29 cellular contexts compared by ENCODE assay signal in genomic region chr14:104644236-104644635, GRCh38. TPM values are rescaled to one million over a fixed set of nuclear protein-coding genes. Genes with fewer than 3 reads are reported as not detected.
"Had no signal": no experiment of that assay in that cellular context is flagged by ENCODE, and none has a peak within 500 bp of the region (broad histone marks: within the 10 kb centered on the region; RNA-seq: fewer than 3 reads in every experiment).

No MANE protein-coding gene starts in this region.

- H3K9me3 ChIP-seq: SK-N-SH had no signal

- H3K27me3 ChIP-seq: brain microvascular endothelial cell, SJSA1 had no signal

- H3K27me3 Mint-ChIP-seq: activated naive CD8-positive, alpha-beta T cell had no signal

- H3K4me3 ChIP-seq: SJSA1 had no signal

- H3K27ac ChIP-seq: brain microvascular endothelial cell, KMS-11, SJSA1 had no signal

- H3K36me3 ChIP-seq: brain microvascular endothelial cell, SJSA1 had no signal

- H3K9ac ChIP-seq: KMS-11, SK-N-SH had no signal

- ATAC-seq: activated CD8-positive, alpha-beta T cell treated with anti-CD3 and anti-CD28 coated beads, Interleukin-2, amount 10 ng/mL, durations not matched to agents 7 days and 5 days; activated naive CD8-positive, alpha-beta T cell treated with anti-CD3 and anti-CD28 coated beads, Interleukin-2, amount 50 U/mL, for 24 hours; activated T-cell treated with anti-CD3 and anti-CD28 coated beads, Interleukin-2, amount 50 U/mL, for 4 hours; Panc1 had no signal

- H3K9me3 Mint-ChIP-seq: activated naive CD8-positive, alpha-beta T cell treated with anti-CD3 and anti-CD28 coated beads, Interleukin-2, amount 50 U/mL, for 24 hours had no signal

- H3K36me3 Mint-ChIP-seq: activated naive CD4-positive, alpha-beta T cell treated with anti-CD3 and anti-CD28 coated beads, Interleukin-2, amount 10 ng/mL, durations not matched to agents 7 days and 5 days; activated naive CD8-positive, alpha-beta T cell had no signal

- H3K4me1 Mint-ChIP-seq: activated CD4-positive, alpha-beta T cell treated with anti-CD3 and anti-CD28 coated beads, Interleukin-2, amount 10 ng/mL, durations not matched to agents 24 days and 14 days had no signal

- DNase-seq: activated CD4-positive, alpha-beta T cell treated with anti-CD3 and anti-CD28 coated beads, Interleukin-2, amount 10 ng/mL, durations not matched to agents 24 days and 14 days; activated CD4-positive, alpha-beta T cell treated with anti-CD3 and anti-CD28 coated beads, Interleukin-2, amount 50 U/mL, for 4 hours; activated CD8-positive, alpha-beta memory T cell treated with anti-CD3 and anti-CD28 coated beads, Interleukin-2, amount 50 U/mL, for 4 hours; activated CD8-positive, alpha-beta T cell treated with anti-CD3 and anti-CD28 coated beads, Interleukin-2, amount 10 ng/mL, durations not matched to agents 7 days and 5 days; activated effector memory CD4-positive, alpha-beta T cell treated with Interleukin-2 at 50 U/mL for 16 hours; activated naive CD4-positive, alpha-beta T cell treated with anti-CD3 and anti-CD28 coated beads, Interleukin-2, amount 10 ng/mL, durations not matched to agents 7 days and 5 days; activated naive CD8-positive, alpha-beta T cell treated with anti-CD3 and anti-CD28 coated beads, Interleukin-2, amount 50 U/mL, for 24 hours; activated T-cell treated with anti-CD3 and anti-CD28 coated beads for 4 hours; activated T-cell treated with anti-CD3 and anti-CD28 coated beads, Interleukin-2, amount 50 U/mL, for 4 hours; anterior cingulate cortex; brain microvascular endothelial cell; MM.1S; MV-4-11; NCI-H1092; NCI-H1436 treated with DMSO at 0.1 percent for 48 hours; NCI-H1694 treated with DMSO at 0.1 percent for 48 hours; NCI-H2029; NCI-H345; NCI-H524 treated with DMSO at 0.1 percent for 48 hours; SHP77 treated with DMSO at 0.1 percent for 48 hours; SK-N-SH had no signal

- H3K27ac Mint-ChIP-seq: activated CD4-positive, alpha-beta T cell treated with anti-CD3 and anti-CD28 coated beads, Interleukin-2, amount 10 ng/mL, durations not matched to agents 24 days and 14 days; activated CD8-positive, alpha-beta T cell treated with anti-CD3 and anti-CD28 coated beads, Interleukin-2, amount 10 ng/mL, durations not matched to agents 7 days and 5 days; activated naive CD4-positive, alpha-beta T cell treated with anti-CD3 and anti-CD28 coated beads, Interleukin-2, amount 10 ng/mL, durations not matched to agents 7 days and 5 days; activated naive CD8-positive, alpha-beta T cell; activated naive CD8-positive, alpha-beta T cell treated with anti-CD3 and anti-CD28 coated beads, Interleukin-2, amount 50 U/mL, for 24 hours; T-helper 1 cell treated with Interleukin-12 subunit alpha and Interleukin-12 subunit beta and Interleukin-4 antibody, amounts not matched to agents 30 μg/mL and 1 μg/mL, for 36 hours; T-helper 2 cell treated with Interferon-gamma antibody and Interleukin-4, amounts not matched to agents 5 μg/mL and 100 μg/mL, for 36 hours had no signal

- H3K4me3 Mint-ChIP-seq: activated CD4-positive, alpha-beta T cell treated with anti-CD3 and anti-CD28 coated beads, Interleukin-2, amount 10 ng/mL, durations not matched to agents 24 days and 14 days; activated CD8-positive, alpha-beta T cell treated with anti-CD3 and anti-CD28 coated beads, Interleukin-2, amount 10 ng/mL, durations not matched to agents 7 days and 5 days; activated naive CD4-positive, alpha-beta T cell treated with anti-CD3 and anti-CD28 coated beads, Interleukin-2, amount 10 ng/mL, durations not matched to agents 7 days and 5 days; activated naive CD8-positive, alpha-beta T cell; activated naive CD8-positive, alpha-beta T cell treated with anti-CD3 and anti-CD28 coated beads, Interleukin-2, amount 50 U/mL, for 24 hours; activated T-cell treated with anti-CD3 and anti-CD28 coated beads, Interleukin-2, amount 50 U/mL, for 4 hours; T-helper 1 cell treated with Interleukin-12 subunit alpha and Interleukin-12 subunit beta and Interleukin-4 antibody, amounts not matched to agents 30 μg/mL and 1 μg/mL, for 36 hours; T-helper 2 cell treated with Interferon-gamma antibody and Interleukin-4, amounts not matched to agents 5 μg/mL and 100 μg/mL, for 36 hours had no signal

RNA-seq across cellular contexts. Expression of gene TMEM179, which starts 39.7 kb away (rescaled TPM):
- total RNA-seq: activated CD8-positive, alpha-beta T cell treated with anti-CD3 and anti-CD28 coated beads, Interleukin-2, amount 10 ng/mL, durations not matched to agents 7 days and 5 days; activated T-cell treated with anti-CD3 and anti-CD28 coated beads, Interleukin-2, amount 50 U/mL, for 4 hours; LHCN-M2; RPMI7951; SJSA1 had no signal
